In genomic region chr3:141217389-141217788, GRCh38 we compare ENCODE assay signal across 22 cellular contexts. TPM values are rescaled to one million over a fixed set of nuclear protein-coding genes. Genes with fewer than 3 reads are reported as not detected.
A peak's percentile ranks its signal among the peaks of the same experiment; 100 is the strongest.
DNase-seq lines count a peak whose midpoint lies in the region; ATAC-seq, FAIRE-seq and TF ChIP-seq lines count a peak whose summit lies in the region.
"Had no signal": no experiment of that assay in that cellular context is flagged by ENCODE, and none has a peak within 500 bp of the region (broad histone marks: within the 10 kb centered on the region; RNA-seq: fewer than 3 reads in every experiment).

No MANE protein-coding gene starts in this region.

- H3K4me1 Mint-ChIP-seq in immature natural killer cell = no peaks in the 10 kb centered on the region

- no peaks in the 10 kb centered on the region for H3K9me3 ChIP-seq in HEK293 (ENCODE audit: control insufficient read depth, insufficient read depth, low read depth, low read length)
- H3K9me3 ChIP-seq in right lobe of liver = no peaks in the 10 kb centered on the region
- no peaks in the 10 kb centered on the region for H3K9me3 ChIP-seq in small intestine (ENCODE audit: control insufficient read depth, low read depth)
- H3K9me3 ChIP-seq in mucosa of descending colon = no peaks in the 10 kb centered on the region
- H3K9me3 ChIP-seq: BE2C had no signal

- no peaks in the 10 kb centered on the region for H3K4me1 ChIP-seq in HEK293 (ENCODE audit: control insufficient read depth, insufficient read depth, low read length)
- H3K4me1 ChIP-seq in right lobe of liver = peaks cover 0 to 6% (median 0%) of the 10 kb centered on the region in 4 donors
- H3K4me1 ChIP-seq in small intestine (ENCODE audit: control insufficient read depth in 2 of 2, insufficient read depth in 1 of 2, low read depth in 1 of 2, low read length in 1 of 2) = no peaks in the 10 kb centered on the region
- H3K4me1 ChIP-seq in mucosa of descending colon (ENCODE audit: low read depth) = no peaks in the 10 kb centered on the region
- H3K4me1 ChIP-seq: BE2C had no signal

- no peak overlapping the region for H3K4me3 Mint-ChIP-seq in immature natural killer cell
- H3K4me3 Mint-ChIP-seq: CD4-positive, alpha-beta T cell; GM23338; HFFc6 had no signal

- H3K36me3 Mint-ChIP-seq in immature natural killer cell = peaks cover 0 to 3% (median 0%) of the 10 kb centered on the region in 3 donors

- H3K36me3 ChIP-seq in HEK293 (ENCODE audit: control insufficient read depth in 2 of 2, insufficient read depth in 1 of 2, low read length in 2 of 2) = no peaks in the 10 kb centered on the region
- no peaks in the 10 kb centered on the region for H3K36me3 ChIP-seq in right lobe of liver
- H3K36me3 ChIP-seq in small intestine (ENCODE audit: control insufficient read depth in 2 of 2, insufficient read depth in 2 of 2, low read length in 2 of 2) = no peaks in the 10 kb centered on the region
- H3K36me3 ChIP-seq in mucosa of descending colon (ENCODE audit: low read depth) = no peaks in the 10 kb centered on the region
- H3K36me3 ChIP-seq: BE2C had no signal

- H3K27me3 ChIP-seq in right lobe of liver (no peaks in the 10 kb centered on the region), small intestine (ENCODE audit: control insufficient read depth in 2 of 2, insufficient read depth in 2 of 2, low read length in 2 of 2) (no peaks in the 10 kb centered on the region)
- H3K27me3 ChIP-seq: BE2C had no signal

- DNase-seq in left colon (no peak), right lobe of liver (no peak), small intestine (peak; percentile 59), 8988T (no peak), immature natural killer cell (no peak), mucosa of descending colon (no peak)
- DNase-seq: ACHN; BE2C; C1 segment of cervical spinal cord; CD4-positive, alpha-beta T cell; DMS153; DMS79; GDM1; HCEC 1CT; HFFc6 had no signal

- 28% methylated on average over 2 of the region's 2 CpGs for WGBS in right lobe of liver (ENCODE audit: insufficient coverage, low coverage, low lambda C conversion rate, missing lambda C conversion rate)
- WGBS in small intestine, 3 donors = 9 to 56% (median 34%) methylated on average over 2 of the region's 2 CpGs

- no peak overlapping the region for H3K27ac Mint-ChIP-seq in immature natural killer cell
- H3K27ac Mint-ChIP-seq: CD4-positive, alpha-beta T cell; GM23338; HFFc6 had no signal

- ATAC-seq in left colon = peak; percentile 29
- ATAC-seq in right lobe of liver = peak; percentile 21 to 71 (median 37)
- ATAC-seq in GM19023 (IDR thresholded peaks at IDR 0.05; ENCODE audit: unreplicated experiment) = no peak
- no peak for ATAC-seq in mucosa of descending colon
- ATAC-seq: GM23338 had no signal

- FAIRE-seq in small intestine (lab: Jason Lieb, UNC) = no peak
- FAIRE-seq: A204.1, GM12892, GM18507, H54 had no signal

- H3K27me3 Mint-ChIP-seq in immature natural killer cell (ENCODE audit: low read depth in 3 of 3) = peaks cover 5 to 6% (median 6%) of the 10 kb centered on the region in 3 donors

- H3K27ac ChIP-seq in HEK293 (ENCODE audit: extremely low read depth, low read depth, low read length) (no peak overlapping the region), right lobe of liver (no peak overlapping the region), small intestine (ENCODE audit: low read depth in 1 of 2, low read length in 1 of 2) (no peak overlapping the region)

- POLR2A ChIA-PET in HEK293 (lab: Yijun Ruan, JAX) = no interaction called here

- no peak for TF ChIP-seq POLR2A in right lobe of liver (IDR thresholded peaks at IDR 0.05)

- intact Hi-C loops in left colon (cut with DNase I, micrococcal nuclease) (no loop called here), right lobe of liver (cut with DNase I) (no loop called here), mucosa of descending colon (cut with DNase I, micrococcal nuclease) (no loop called here)

- H3K4me3 ChIP-seq in HEK293 (ENCODE audit: low read depth, low read length) = no peak overlapping the region
- H3K4me3 ChIP-seq in right lobe of liver = no peak overlapping the region
- H3K4me3 ChIP-seq in small intestine (ENCODE audit: low read depth in 1 of 2, low read length in 2 of 2) = no peak overlapping the region
- H3K4me3 ChIP-seq in mucosa of descending colon = no peak overlapping the region
- H3K4me3 ChIP-seq: GM23338 had no signal

- H3K9me3 Mint-ChIP-seq in immature natural killer cell = no peaks in the 10 kb centered on the region
- H3K9me3 Mint-ChIP-seq: CD4-positive, alpha-beta T cell had no signal

- CTCF ChIA-PET in HEK293 (lab: Yijun Ruan, JAX) = no interaction called here

- TF ChIP-seq CTCF in HEK293 (tag by site-specific recombination; IDR thresholded peaks at IDR 0.05) = no peak
- TF ChIP-seq CTCF in right lobe of liver (IDR thresholded peaks at IDR 0.05) = no peak
- TF ChIP-seq CTCF in mucosa of descending colon (IDR thresholded peaks at IDR 0.05) = no peak

TF ChIP-seq in HEK293, 187 proteins besides CTCF, POLR2A, EP300 and RAD21:
- TF ChIP-seq ZNF623 (tag by site-specific recombination; IDR thresholded peaks at IDR 0.05) (peak; percentile 38; the same call in 1 of the 2 replicates), ZNF221 (tag by site-specific recombination; IDR thresholded peaks at IDR 0.05; ENCODE audit: borderline replicate concordance) (no peak)

RNA-seq across cellular contexts. Expression of gene PXYLP1, which starts 14.2 kb away (rescaled TPM):
- 10 to 100 TPM in 1 of 2 donors, 1 to 10 TPM in 1; 8.2 to 11.3 TPM for total RNA-seq in left colon
- 1 to 10 TPM; 2.0 to 4.7 (median 3.0) TPM for total RNA-seq in right lobe of liver
- polyA plus RNA-seq in small intestine = 1 to 10 TPM; 2.2 to 6.5 (median 3.5) TPM
- polyA plus RNA-seq in immature natural killer cell = 10 to 100 TPM in 1 of 3 donors, 1 to 10 TPM in 2; 5.0 to 10.7 (median 6.6) TPM
- 10 to 100 TPM in 2 of 3 donors, 1 to 10 TPM in 1; 9.9 to 13.7 (median 10.5) TPM for total RNA-seq in mucosa of descending colon

Comparison
In these comparisons a context has a peak if more than half of its experiments do, and no peak if none do; other contexts are left out.
1. ATAC-seq: peak in left colon (single experiment) and right lobe of liver (4 of 4); none in GM19023 (single experiment) and mucosa of descending colon (single experiment).